28 cellular contexts compared by ENCODE assay signal in genomic region chr22:37710675-37711074, GRCh38.
"Had no signal": no experiment of that assay in that cellular context is flagged by ENCODE, and none has a peak within 500 bp of the region (broad histone marks: within the 10 kb centered on the region; RNA-seq: fewer than 3 reads in every experiment).

No MANE protein-coding gene starts in this region.

- H3K27me3 Mint-ChIP-seq: activated CD4-positive, alpha-beta memory T cell treated with anti-CD3 and anti-CD28 coated beads for 36 hours; activated naive CD4-positive, alpha-beta T cell treated with anti-CD3 and anti-CD28 coated beads, Interleukin-2, amount 50 U/mL, for 24 hours; memory B cell; natural killer cell treated with Interleukin-12 subunit alpha and Interleukin-12 subunit beta and Interleukin-15 and Interleukin-18, amount 100 ng/mL, for 72 hours; progenitor cell of endocrine pancreas; stimulated activated naive CD8-positive, alpha-beta T cell treated with anti-CD3 and anti-CD28 coated beads, Interleukin-15, amount 100 ng/mL, for 72 hours; type B pancreatic cell had no signal

- H3K4me3 Mint-ChIP-seq: activated CD4-positive, alpha-beta memory T cell treated with anti-CD3 and anti-CD28 coated beads for 36 hours; activated naive CD4-positive, alpha-beta T cell treated with anti-CD3 and anti-CD28 coated beads, Interleukin-2, amount 50 U/mL, for 24 hours; activated T-cell treated with anti-CD3 and anti-CD28 coated beads, Interleukin-2, amount 50 U/mL, for 4 hours; memory B cell; natural killer cell treated with Interleukin-12 subunit alpha and Interleukin-12 subunit beta and Interleukin-15 and Interleukin-18, amount 100 ng/mL, for 72 hours; stimulated activated naive CD8-positive, alpha-beta T cell treated with anti-CD3 and anti-CD28 coated beads, Interleukin-15, amount 100 ng/mL, for 72 hours; type B pancreatic cell had no signal

- H3K4me1 Mint-ChIP-seq: activated naive CD4-positive, alpha-beta T cell treated with anti-CD3 and anti-CD28 coated beads, Interleukin-2, amount 50 U/mL, for 24 hours; memory B cell had no signal

- H3K9me3 ChIP-seq: adrenal gland, body of pancreas, gastroesophageal sphincter, uterus had no signal

- H3K27ac ChIP-seq: adrenal gland, body of pancreas, coronary artery, dorsolateral prefrontal cortex, gastroesophageal sphincter, hepatocyte, skin epidermis, uterus had no signal

- H3K36me3 ChIP-seq: adrenal gland, gastroesophageal sphincter, uterus had no signal

- ATAC-seq: activated T-cell treated with anti-CD3 and anti-CD28 coated beads, Interleukin-2, amount 50 U/mL, for 4 hours; body of pancreas; gastroesophageal sphincter; sciatic nerve; stimulated activated naive CD8-positive, alpha-beta T cell treated with anti-CD3 and anti-CD28 coated beads, Interleukin-15, amount 100 ng/mL, for 72 hours had no signal

- H3K4me3 ChIP-seq: adrenal gland, body of pancreas, coronary artery, dorsolateral prefrontal cortex, gastroesophageal sphincter, hepatocyte, skin epidermis, uterus had no signal

- H3K36me3 Mint-ChIP-seq: activated CD4-positive, alpha-beta memory T cell treated with anti-CD3 and anti-CD28 coated beads for 36 hours; natural killer cell treated with Interleukin-12 subunit alpha and Interleukin-12 subunit beta and Interleukin-15 and Interleukin-18, amount 100 ng/mL, for 72 hours had no signal

- FAIRE-seq: keratinocyte had no signal

- H3K27me3 ChIP-seq: adrenal gland, body of pancreas, dorsolateral prefrontal cortex, gastroesophageal sphincter, hepatocyte, uterus had no signal

- H3K4me2 ChIP-seq: hepatocyte had no signal

- H3K27ac Mint-ChIP-seq: activated CD4-positive, alpha-beta memory T cell treated with anti-CD3 and anti-CD28 coated beads for 36 hours; activated naive CD4-positive, alpha-beta T cell treated with anti-CD3 and anti-CD28 coated beads, Interleukin-2, amount 50 U/mL, for 24 hours; activated T-helper 2 cell treated with anti-CD3 and anti-CD28 coated beads, Interferon-gamma antibody, Interleukin-2, Interleukin-4, amounts not matched to agents 10 μg/mL and 5 μg/mL and 100 μg/mL, durations not matched to agents 14 hours and 24 hours and 36 hours; memory B cell; natural killer cell treated with Interleukin-12 subunit alpha and Interleukin-12 subunit beta and Interleukin-15 and Interleukin-18, amount 100 ng/mL, for 72 hours; progenitor cell of endocrine pancreas; stimulated activated naive CD8-positive, alpha-beta T cell treated with anti-CD3 and anti-CD28 coated beads, Interleukin-15, amount 100 ng/mL, for 72 hours; type B pancreatic cell had no signal

- H2AFZ ChIP-seq: hepatocyte had no signal

- H3K9me3 Mint-ChIP-seq: activated CD4-positive, alpha-beta memory T cell treated with anti-CD3 and anti-CD28 coated beads for 36 hours; activated naive CD4-positive, alpha-beta T cell treated with anti-CD3 and anti-CD28 coated beads, Interleukin-2, amount 50 U/mL, for 24 hours; activated T-cell treated with anti-CD3 and anti-CD28 coated beads, Interleukin-2, amount 50 U/mL, for 4 hours; activated T-helper 2 cell treated with anti-CD3 and anti-CD28 coated beads, Interferon-gamma antibody, Interleukin-2, Interleukin-4, amounts not matched to agents 10 μg/mL and 5 μg/mL and 100 μg/mL, durations not matched to agents 14 hours and 24 hours and 36 hours; memory B cell; natural killer cell treated with Interleukin-12 subunit alpha and Interleukin-12 subunit beta and Interleukin-15 and Interleukin-18, amount 100 ng/mL, for 72 hours; stimulated activated naive CD8-positive, alpha-beta T cell treated with anti-CD3 and anti-CD28 coated beads, Interleukin-15, amount 100 ng/mL, for 72 hours; type B pancreatic cell had no signal

- H3K79me2 ChIP-seq: hepatocyte had no signal

- DNase-seq: activated CD4-positive, alpha-beta memory T cell treated with anti-CD3 and anti-CD28 coated beads for 36 hours; activated CD4-positive, alpha-beta T cell treated with anti-CD3 and anti-CD28 coated beads for 48 hours; activated T-cell treated with anti-CD3 and anti-CD28 coated beads, Interleukin-2, amount 50 U/mL, for 4 hours; adrenal gland; aorta; body of pancreas; cerebellar nuclear complex; dorsolateral prefrontal cortex; effector memory CD4-positive, alpha-beta T cell; erythroblast; retina; stimulated activated CD4-positive, alpha-beta T cell treated with anti-CD3 and anti-CD28 coated beads, Interleukin-12 subunit alpha, Interleukin-12 subunit beta, amount 100 ng/mL, for 4 hours; stimulated activated CD4-positive, alpha-beta T cell treated with anti-CD3 and anti-CD28 coated beads, Interleukin-4, amount 100 ng/mL, for 1 hour; stimulated activated naive CD8-positive, alpha-beta T cell treated with anti-CD3 and anti-CD28 coated beads, Interleukin-15, amount 100 ng/mL, for 72 hours; substantia nigra; uterus had no signal

- H3K4me1 ChIP-seq: adrenal gland, body of pancreas, uterus had no signal
